In genomic region chr15:64961013-64961412, GRCh38 we compare ENCODE assay signal across 18 cellular contexts. TPM values are rescaled to one million over a fixed set of nuclear protein-coding genes. Genes with fewer than 3 reads are reported as not detected.
A peak's percentile ranks its signal among the peaks of the same experiment; 100 is the strongest.
DNase-seq lines count a peak whose midpoint lies in the region; ATAC-seq, FAIRE-seq and TF ChIP-seq lines count a peak whose summit lies in the region.
"Had no signal": no experiment of that assay in that cellular context is flagged by ENCODE, and none has a peak within 500 bp of the region (broad histone marks: within the 10 kb centered on the region; RNA-seq: fewer than 3 reads in every experiment).

No MANE protein-coding gene starts in this region.

- no peak overlapping the region for H3K27ac Mint-ChIP-seq in stimulated activated naive CD8-positive, alpha-beta T cell treated with anti-CD3 and anti-CD28 coated beads, Interleukin-15, amount 100 ng/mL, for 72 hours

- peak; percentile 49 for ATAC-seq in stimulated activated naive CD8-positive, alpha-beta T cell treated with anti-CD3 and anti-CD28 coated beads, Interleukin-15, Interleukin-2, amounts not matched to agents 100 U/mL and 50 U/mL, for 24 hours
- ATAC-seq in stimulated activated naive CD8-positive, alpha-beta T cell treated with anti-CD3 and anti-CD28 coated beads, Interleukin-15, amount 100 ng/mL, for 72 hours, result no peak
- ATAC-seq in K562, result no peak
- no peak for ATAC-seq in GM18505 (IDR thresholded peaks at IDR 0.05; ENCODE audit: unreplicated experiment)
- ATAC-seq: A549, Right ventricle myocardium inferior had no signal

- H3K27ac ChIP-seq in K562 (ENCODE audit: extremely low read depth, low read depth, low read length) (no peak overlapping the region), substantia nigra (ENCODE audit: low read depth, low read length, poor library complexity, severe bottlenecking) (no peak overlapping the region), OCI-LY7 (ENCODE audit: low read depth, low read length, poor library complexity, severe bottlenecking) (no peak overlapping the region)
- H3K27ac ChIP-seq: A549; BLaER1 treated with 17β-estradiol and CSF1 and Interleukin-3, amounts not matched to agents 10 nM and 100 nM; Peyer's patch had no signal

- TF ChIP-seq CTCF in K562 (IDR thresholded peaks at IDR 0.05 in 2 of 3, conservative IDR thresholded peaks at IDR 0.05 in 1 of 3; ENCODE audit: insufficient read depth in 2 of 3, low read depth in 1 of 3, low read length in 3 of 3), result no peak
- no peak for TF ChIP-seq CTCF in OCI-LY7 (conservative IDR thresholded peaks at IDR 0.05; ENCODE audit: low read length)

- WGBS in K562 (ENCODE audit: insufficient coverage, low coverage, missing lambda C conversion rate), result 82% methylated on average over 5 of the region's 5 CpGs

- H3K36me3 ChIP-seq in K562 (ENCODE audit: control insufficient read depth, insufficient read depth, low read length), result peaks cover 75% of the 10 kb centered on the region
- peaks cover 94% of the 10 kb centered on the region for H3K36me3 ChIP-seq in OCI-LY7 (ENCODE audit: insufficient read depth, low read length)

- POLR2A ChIA-PET in K562 (lab: Yijun Ruan, JAX) (no interaction called here), OCI-LY7 (lab: Charles Lee) (no interaction called here)

- H3K4me3 ChIP-seq in K562 (no peak overlapping the region), OCI-LY7 (ENCODE audit: low read depth, low read length, poor library complexity, severe bottlenecking) (no peak overlapping the region)
- H3K4me3 ChIP-seq: A549; BLaER1 treated with 17β-estradiol and CSF1 and Interleukin-3, amounts not matched to agents 10 nM and 100 nM; Peyer's patch had no signal

- TF ChIP-seq EP300 in K562 (IDR thresholded peaks at IDR 0.05; ENCODE audit: low read length), result no peak

- in situ Hi-C loops in K562 (cut with MboI), result no loop called here

- no peak for TF ChIP-seq RAD21 in K562 (CRISPR knock-in tag; conservative IDR thresholded peaks at IDR 0.05 in 1 of 2, IDR thresholded peaks at IDR 0.05 in 1 of 2)

- BruUV-seq in K562 (replicated peaks; lab: Mats Ljungman, UMichigan) (no TSS peak), OCI-LY7 (replicated peaks; lab: Mats Ljungman, UMichigan) (no TSS peak)

- no peaks in the 10 kb centered on the region for H3K9me1 ChIP-seq in K562 (ENCODE audit: control insufficient read depth, insufficient read depth, low read length)

- CTCF ChIA-PET in K562 (lab: Yijun Ruan, JAX; ENCODE audit: low intra/inter-chr PET ratio) (no interaction called here), OCI-LY7 (lab: Charles Lee; ENCODE audit: unreplicated experiment) (no interaction called here)

- FAIRE-seq in K562 (lab: Jason Lieb, UNC), result no peak
- FAIRE-seq: A549, D721Med had no signal

- H3K9me2 ChIP-seq in OCI-LY7 (ENCODE audit: insufficient read depth, low read length), result no peaks in the 10 kb centered on the region

- intact Hi-C loops in K562 (cut with micrococcal nuclease) (no loop called here), OCI-LY7 (cut with micrococcal nuclease; ENCODE audit: unreplicated experiment) (no loop called here)

- TF ChIP-seq POLR2A in K562 (conservative IDR thresholded peaks at IDR 0.05), result no peak
- TF ChIP-seq POLR2A in GM18505 (IDR thresholded peaks at IDR 0.05; ENCODE audit: borderline replicate concordance, extremely low read depth, insufficient read depth, insufficient read length), result no peak

- H3K4me3 Mint-ChIP-seq in stimulated activated naive CD8-positive, alpha-beta T cell treated with anti-CD3 and anti-CD28 coated beads, Interleukin-15, amount 100 ng/mL, for 72 hours, result no peak overlapping the region
- H3K4me3 Mint-ChIP-seq: CD8-positive, alpha-beta memory T cell had no signal

- H3K4me1 ChIP-seq in K562 (replicated peaks in 1 of 2; ENCODE audit: control insufficient read depth in 2 of 2, insufficient read depth in 2 of 2, low read length in 2 of 2) (no peaks in the 10 kb centered on the region), OCI-LY7 (ENCODE audit: insufficient read depth, low read length, poor library complexity, severe bottlenecking) (no peaks in the 10 kb centered on the region)
- H3K4me1 ChIP-seq: A549; BLaER1 treated with 17β-estradiol and CSF1 and Interleukin-3, amounts not matched to agents 10 nM and 100 nM; Peyer's patch had no signal

- H3K4me1 Mint-ChIP-seq in stimulated activated naive CD8-positive, alpha-beta T cell treated with anti-CD3 and anti-CD28 coated beads, Interleukin-15, amount 100 ng/mL, for 72 hours, result no peaks in the 10 kb centered on the region
- H3K4me1 Mint-ChIP-seq: CD8-positive, alpha-beta memory T cell had no signal

- no peaks in the 10 kb centered on the region for H3K9me3 Mint-ChIP-seq in stimulated activated naive CD8-positive, alpha-beta T cell treated with anti-CD3 and anti-CD28 coated beads, Interleukin-15, amount 100 ng/mL, for 72 hours
- H3K9me3 Mint-ChIP-seq: CD8-positive, alpha-beta memory T cell had no signal

- H4K20me1 ChIP-seq in K562 (replicated peaks; ENCODE audit: control insufficient read depth, insufficient read depth, low read length), result no peaks in the 10 kb centered on the region
- no peaks in the 10 kb centered on the region for H4K20me1 ChIP-seq in OCI-LY7 (ENCODE audit: insufficient read depth, low read length)

- no peak overlapping the region for H2AFZ ChIP-seq in K562 (ENCODE audit: low read depth, low read length)
- H2AFZ ChIP-seq in OCI-LY7 (ENCODE audit: low read length), result no peak overlapping the region

- no peak overlapping the region for H3K9ac ChIP-seq in K562 (ENCODE audit: insufficient read depth in 1 of 2, low read depth in 2 of 2, low read length in 2 of 2)
- H3K9ac ChIP-seq: BLaER1 treated with 17β-estradiol and CSF1 and Interleukin-3, amounts not matched to agents 10 nM and 100 nM had no signal

- DNase-seq in stimulated activated naive CD8-positive, alpha-beta T cell treated with anti-CD3 and anti-CD28 coated beads, Interleukin-15, Interleukin-2, amounts not matched to agents 100 U/mL and 50 U/mL, for 24 hours, result no peak
- DNase-seq in stimulated activated naive CD8-positive, alpha-beta T cell treated with anti-CD3 and anti-CD28 coated beads, Interleukin-15, amount 100 ng/mL, for 72 hours, result no peak
- DNase-seq in K562 (ENCODE audit: extremely low read depth in 1 of 4, low spot score in 3 of 4) (no peak), iPS-NIHi7 (ENCODE audit: extremely low spot score) (peak; percentile 60), substantia nigra (lab: John Stamatoyannopoulos, UW) (no peak), foreskin melanocyte (no peak), OCI-LY7 (ENCODE audit: low spot score) (no peak)
- DNase-seq: CD8-positive, alpha-beta memory T cell; DMS79; KG1; NCI-H1092; NCI-H524; Peyer's patch had no signal

- H3K4me2 ChIP-seq in K562 (ENCODE audit: insufficient read depth, low read length) (no peak overlapping the region), OCI-LY7 (ENCODE audit: low read length) (no peak overlapping the region)
- H3K4me2 ChIP-seq: A549; BLaER1 treated with 17β-estradiol and CSF1 and Interleukin-3, amounts not matched to agents 10 nM and 100 nM had no signal

- H3K9me3 ChIP-seq in K562 (replicated peaks; ENCODE audit: control insufficient read depth, insufficient read depth, low read depth, low read length) (no peaks in the 10 kb centered on the region), OCI-LY7 (ENCODE audit: low read length) (no peaks in the 10 kb centered on the region)
- H3K9me3 ChIP-seq: A549, Peyer's patch had no signal

- H3K27me3 Mint-ChIP-seq in stimulated activated naive CD8-positive, alpha-beta T cell treated with anti-CD3 and anti-CD28 coated beads, Interleukin-15, amount 100 ng/mL, for 72 hours, result no peaks in the 10 kb centered on the region
- H3K27me3 Mint-ChIP-seq: CD8-positive, alpha-beta memory T cell had no signal

- no peaks in the 10 kb centered on the region for H3K27me3 ChIP-seq in K562 (ENCODE audit: control insufficient read depth in 2 of 2, insufficient read depth in 2 of 2, low read length in 2 of 2)
- H3K27me3 ChIP-seq: BLaER1 treated with 17β-estradiol and CSF1 and Interleukin-3, amounts not matched to agents 10 nM and 100 nM; Peyer's patch had no signal

- no peaks in the 10 kb centered on the region for H3K79me2 ChIP-seq in K562 (ENCODE audit: control insufficient read depth, insufficient read depth, low read length)
- H3K79me2 ChIP-seq in OCI-LY7 (ENCODE audit: insufficient read depth, low read depth, low read length), result no peaks in the 10 kb centered on the region

RNA-seq across cellular contexts. Expression of gene SPG21, which starts 28.7 kb away (rescaled TPM):
- total RNA-seq in K562 (2011; cell fraction: chromatin; rRNA removed; ENCODE audit: low replicate concordance), result 42.0 and 42.1 TPM in 2 replicates
- 28.0 and 36.9 TPM in 2 replicates for total RNA-seq in K562 (2011; cell fraction: nucleolus; rRNA removed)
- 55.7 and 78.3 TPM in 2 replicates for total RNA-seq in K562 (2011; cell fraction: nucleoplasm; rRNA removed)
- 46.1 and 50.0 TPM in 2 replicates for total RNA-seq in K562 (2014; rRNA removed)
- 71.2 and 73.9 TPM in 2 replicates for total RNA-seq in K562 (2014; rRNA removed; fragmentation: Illumina TruSeq; extraction: Trizol)
- 56.8 and 59.8 TPM in 2 replicates for total RNA-seq in K562 (2015; rRNA removed; fragmentation: Illumina TruSeq; extraction: Trizol)
- 72.0 and 79.1 TPM in 2 replicates for total RNA-seq in K562 (2021)
- polyA plus RNA-seq in K562 (2011; rRNA removed), result 49.2 and 65.1 TPM in 2 replicates
- 52.2 and 59.7 TPM in 2 replicates for polyA plus RNA-seq in K562 (2011; cell fraction: cytosol; rRNA removed)
- 24.0 and 24.4 TPM in 2 replicates for polyA plus RNA-seq in K562 (2011; cell fraction: nucleus; rRNA removed)
- polyA plus RNA-seq in K562 (2012), result 54.8 and 61.6 TPM in 2 replicates
- polyA plus RNA-seq in K562 (2014; fragmentation: Illumina TruSeq; extraction: Trizol), result 78.7 and 98.8 TPM in 2 replicates
- 10 to 100 TPM; 22.8 to 23.6 TPM for polyA plus RNA-seq in K562 (2014; fragmentation: Nextera tagmentation; extraction: Ambion mirVana)
- polyA plus RNA-seq in K562 (2014; rRNA removed), result 65.7 and 69.0 TPM in 2 replicates
- 40.4 and 43.8 TPM in 2 replicates for polyA minus RNA-seq in K562 (2011; rRNA and poly(A)+ RNA removed)
- polyA minus RNA-seq in K562 (2011; cell fraction: cytosol; rRNA and poly(A)+ RNA removed), result 23.4 and 27.0 TPM in 2 replicates
- 13.5 and 20.1 TPM in 2 replicates for polyA minus RNA-seq in K562 (2011; cell fraction: nucleus; rRNA and poly(A)+ RNA removed)
- 49.6 and 56.4 TPM in 2 replicates for total RNA-seq in OCI-LY7 (2014; rRNA removed; shearing (Covaris generic))
- 83.9 and 95.4 TPM in 2 replicates for total RNA-seq in OCI-LY7 (2022)

RNA-seq across cellular contexts. Expression of gene ANKDD1A, which starts 49.3 kb away (rescaled TPM):
- 1.1 and 2.9 TPM in 2 replicates for total RNA-seq in K562 (2011; cell fraction: chromatin; rRNA removed; ENCODE audit: low replicate concordance)
- 1.3 TPM in 2 replicates for total RNA-seq in K562 (2011; cell fraction: nucleolus; rRNA removed)
- 1.6 and 2.0 TPM in 2 replicates for total RNA-seq in K562 (2011; cell fraction: nucleoplasm; rRNA removed)
- total RNA-seq in K562 (2014; rRNA removed) (0.27 and 0.33 TPM in 2 replicates), K562 (2014; rRNA removed; fragmentation: Illumina TruSeq; extraction: Trizol) (0.44 and 0.48 TPM in 2 replicates), K562 (2015; rRNA removed; fragmentation: Illumina TruSeq; extraction: Trizol) (0.41 and 0.43 TPM in 2 replicates), K562 (2021) (0.49 and 0.80 TPM in 2 replicates), OCI-LY7 (2022) (3.1 and 5.1 TPM in 2 replicates)
- polyA plus RNA-seq in K562 (2011; rRNA removed) (0.70 and 1.7 TPM in 2 replicates), K562 (2014; fragmentation: Illumina TruSeq; extraction: Trizol) (0.34 and 0.60 TPM in 2 replicates), K562 (2014; fragmentation: Nextera tagmentation; extraction: Ambion mirVana) (under 1 TPM; 0.08 to 0.32 TPM), K562 (2014; rRNA removed) (0.54 and 1.4 TPM in 2 replicates)
- polyA plus RNA-seq in K562 (2011; cell fraction: cytosol; rRNA removed), result 1.1 and 1.8 TPM in 2 replicates
- polyA plus RNA-seq in K562 (2011; cell fraction: nucleus; rRNA removed), result 1.4 and 2.1 TPM in 2 replicates
- polyA plus RNA-seq in K562 (2012), result 0.52 and 1.1 TPM in 2 replicates
- 0.21 and 0.93 TPM in 2 replicates for polyA minus RNA-seq in K562 (2011; rRNA and poly(A)+ RNA removed)
- 0.86 TPM in 1 of 2 replicates, not detected in the other for polyA minus RNA-seq in K562 (2011; cell fraction: cytosol; rRNA and poly(A)+ RNA removed)
- 0.27 and 2.1 TPM in 2 replicates for polyA minus RNA-seq in K562 (2011; cell fraction: nucleus; rRNA and poly(A)+ RNA removed)
- total RNA-seq in OCI-LY7 (2014; rRNA removed; shearing (Covaris generic)), result 0.88 and 2.1 TPM in 2 replicates
